ENCODE assay signal across 16 cellular contexts in the genomic region with DNA sequence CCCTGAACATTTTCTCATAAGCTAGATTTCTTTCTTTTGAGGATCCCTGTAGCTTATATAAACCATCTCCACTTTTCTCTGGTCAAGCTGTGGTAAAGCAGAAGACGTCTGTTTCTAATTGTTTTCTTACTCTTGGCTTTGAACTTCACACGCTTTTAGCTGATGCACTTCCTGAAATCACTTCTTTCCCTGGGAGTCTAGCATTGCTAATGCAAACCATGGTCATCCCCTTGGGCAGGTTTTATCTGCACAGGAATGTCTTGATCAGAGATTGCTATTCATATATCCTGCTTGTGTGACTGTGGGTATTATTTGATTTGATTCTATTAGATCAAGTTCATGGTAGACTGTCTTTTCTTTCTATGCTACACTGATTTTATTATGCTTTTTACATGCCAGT.
"Had no signal": no experiment of that assay in that cellular context is flagged by ENCODE, and none has a peak within 500 bp of the region (broad histone marks: within the 10 kb centered on the region; RNA-seq: fewer than 3 reads in every experiment).

No MANE protein-coding gene starts in this region.

- H3K36me3 ChIP-seq: esophagus muscularis mucosa, gastrocnemius medialis, heart right ventricle, sigmoid colon, stomach, thoracic aorta, upper lobe of right lung had no signal

- H3K27me3 ChIP-seq: esophagus muscularis mucosa, gastrocnemius medialis, heart right ventricle, sigmoid colon, stomach, upper lobe of right lung had no signal

- DNase-seq: activated CD4-positive, alpha-beta memory T cell treated with anti-CD3 and anti-CD28 coated beads for 36 hours; activated CD4-positive, CD25-positive, alpha-beta regulatory T cell treated with anti-CD3 and anti-CD28 coated beads, Interleukin-2, amount 50 U/mL, for 72 hours; activated CD8-positive, alpha-beta memory T cell treated with anti-CD3 and anti-CD28 coated beads, Interleukin-2, amount 10 ng/mL, durations not matched to agents 7 days and 5 days; activated T-cell treated with anti-CD3 and anti-CD28 coated beads, Interleukin-2, amount 50 U/mL, for 24 hours; cortex of kidney; effector CD4-positive, alpha-beta T cell; gastrocnemius medialis; heart right ventricle; midbrain; sigmoid colon; stimulated activated CD4-positive, alpha-beta T cell treated with anti-CD3 and anti-CD28 coated beads, Interleukin-1b, Interleukin-23, amount 100 ng/mL, for 48 hours; stomach; T1000; upper lobe of right lung had no signal

- H3K4me3 ChIP-seq: esophagus muscularis mucosa, gastrocnemius medialis, heart right ventricle, sigmoid colon, stomach, thoracic aorta, upper lobe of right lung had no signal

- H3K9me3 ChIP-seq: esophagus muscularis mucosa, gastrocnemius medialis, heart right ventricle, sigmoid colon, stomach, thoracic aorta, upper lobe of right lung had no signal

- H3K27ac ChIP-seq: heart right ventricle, thoracic aorta, upper lobe of right lung had no signal

- H3K4me1 ChIP-seq: gastrocnemius medialis, heart right ventricle, sigmoid colon, upper lobe of right lung had no signal
